In genomic region chr2:156901373-156902031, GRCh38 we compare ENCODE assay signal across 1 cellular context.
TF ChIP-seq lines count a peak whose summit lies in the region.

No MANE protein-coding gene starts in this region.

TF ChIP-seq in HepG2, 621 proteins besides CTCF, POLR2A, EP300 and RAD21 (continued from another document):
- TF ChIP-seq, protein P1, sequence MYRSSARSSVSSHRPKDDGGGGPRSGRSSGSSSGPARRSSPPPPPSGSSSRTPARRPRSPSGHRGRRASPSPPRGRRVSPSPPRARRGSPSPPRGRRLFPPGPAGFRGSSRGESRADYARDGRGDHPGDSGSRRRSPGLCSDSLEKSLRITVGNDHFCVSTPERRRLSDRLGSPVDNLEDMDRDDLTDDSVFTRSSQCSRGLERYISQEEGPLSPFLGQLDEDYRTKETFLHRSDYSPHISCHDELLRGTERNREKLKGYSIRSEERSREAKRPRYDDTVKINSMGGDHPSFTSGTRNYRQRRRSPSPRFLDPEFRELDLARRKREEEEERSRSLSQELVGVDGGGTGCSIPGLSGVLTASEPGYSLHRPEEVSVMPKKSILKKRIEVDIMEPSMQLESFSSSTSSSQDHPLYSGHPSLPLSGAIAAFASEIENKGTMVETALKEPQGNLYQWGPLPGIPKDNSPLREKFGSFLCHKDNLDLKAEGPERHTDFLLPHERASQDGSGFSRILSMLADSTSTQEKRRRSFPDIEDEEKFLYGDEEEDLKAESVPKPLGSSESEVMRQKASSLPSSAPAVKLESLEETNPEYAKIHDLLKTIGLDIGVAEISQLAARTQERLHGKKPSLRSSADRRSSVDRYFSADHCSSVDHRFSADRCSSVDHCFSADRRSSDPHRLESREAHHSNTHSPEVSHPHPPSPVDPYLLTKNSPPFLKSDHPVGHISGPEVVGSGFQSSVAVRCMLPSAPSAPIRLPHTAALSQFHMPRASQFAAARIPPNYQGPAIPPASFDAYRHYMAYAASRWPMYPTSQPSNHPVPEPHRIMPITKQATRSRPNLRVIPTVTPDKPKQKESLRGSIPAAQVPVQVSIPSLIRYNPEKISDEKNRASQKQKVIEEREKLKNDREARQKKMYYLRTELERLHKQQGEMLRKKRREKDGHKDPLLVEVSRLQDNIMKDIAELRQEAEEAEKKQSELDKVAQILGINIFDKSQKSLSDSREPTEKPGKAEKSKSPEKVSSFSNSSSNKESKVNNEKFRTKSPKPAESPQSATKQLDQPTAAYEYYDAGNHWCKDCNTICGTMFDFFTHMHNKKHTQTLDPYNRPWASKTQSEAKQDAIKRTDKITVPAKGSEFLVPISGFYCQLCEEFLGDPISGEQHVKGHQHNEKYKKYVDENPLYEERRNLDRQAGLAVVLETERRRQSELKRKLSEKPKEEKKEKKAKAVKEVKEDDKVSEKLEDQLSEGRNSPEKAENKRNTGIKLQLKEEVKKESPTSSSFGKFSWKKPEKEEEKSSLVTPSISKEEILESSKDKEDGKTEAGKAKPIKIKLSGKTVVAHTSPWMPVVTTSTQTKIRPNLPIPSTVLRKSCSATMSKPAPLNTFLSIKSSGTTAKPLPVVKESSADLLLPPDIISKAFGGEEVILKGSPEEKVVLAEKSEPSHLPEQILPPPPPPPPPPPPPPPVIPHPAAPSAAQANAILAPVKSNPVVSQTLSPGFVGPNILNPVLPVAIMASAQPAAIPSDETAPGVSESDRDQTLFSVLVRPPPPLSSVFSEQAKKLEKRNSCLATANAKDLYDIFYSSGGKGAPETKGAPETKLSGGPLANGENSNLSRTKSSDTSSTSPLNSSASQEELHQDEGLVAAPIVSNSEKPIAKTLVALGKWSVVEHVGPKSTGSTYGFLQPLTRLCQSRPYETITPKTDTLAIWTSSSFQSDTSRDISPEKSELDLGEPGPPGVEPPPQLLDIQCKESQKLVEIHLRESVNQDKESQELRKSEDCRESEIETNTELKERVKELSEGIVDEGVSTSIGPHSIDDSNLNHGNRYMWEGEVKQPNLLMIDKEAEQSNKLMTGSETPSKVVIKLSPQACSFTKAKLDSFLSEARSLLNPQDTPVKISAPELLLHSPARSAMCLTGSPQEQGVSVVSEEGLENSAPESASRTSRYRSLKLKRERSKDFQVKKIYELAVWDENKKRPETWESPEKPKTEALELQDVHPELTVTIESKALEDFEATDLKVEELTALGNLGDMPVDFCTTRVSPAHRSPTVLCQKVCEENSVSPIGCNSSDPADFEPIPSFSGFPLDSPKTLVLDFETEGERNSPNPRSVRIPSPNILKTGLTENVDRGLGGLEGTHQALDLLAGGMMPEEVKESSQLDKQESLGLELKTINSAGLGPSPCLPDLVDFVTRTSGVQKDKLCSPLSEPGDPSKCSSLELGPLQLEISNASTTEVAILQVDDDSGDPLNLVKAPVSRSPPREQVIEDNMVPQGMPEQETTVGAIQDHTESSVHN (CRISPR knock-in tag; IDR thresholded peaks at IDR 0.05): no peak
- TF ChIP-seq, protein P2, sequence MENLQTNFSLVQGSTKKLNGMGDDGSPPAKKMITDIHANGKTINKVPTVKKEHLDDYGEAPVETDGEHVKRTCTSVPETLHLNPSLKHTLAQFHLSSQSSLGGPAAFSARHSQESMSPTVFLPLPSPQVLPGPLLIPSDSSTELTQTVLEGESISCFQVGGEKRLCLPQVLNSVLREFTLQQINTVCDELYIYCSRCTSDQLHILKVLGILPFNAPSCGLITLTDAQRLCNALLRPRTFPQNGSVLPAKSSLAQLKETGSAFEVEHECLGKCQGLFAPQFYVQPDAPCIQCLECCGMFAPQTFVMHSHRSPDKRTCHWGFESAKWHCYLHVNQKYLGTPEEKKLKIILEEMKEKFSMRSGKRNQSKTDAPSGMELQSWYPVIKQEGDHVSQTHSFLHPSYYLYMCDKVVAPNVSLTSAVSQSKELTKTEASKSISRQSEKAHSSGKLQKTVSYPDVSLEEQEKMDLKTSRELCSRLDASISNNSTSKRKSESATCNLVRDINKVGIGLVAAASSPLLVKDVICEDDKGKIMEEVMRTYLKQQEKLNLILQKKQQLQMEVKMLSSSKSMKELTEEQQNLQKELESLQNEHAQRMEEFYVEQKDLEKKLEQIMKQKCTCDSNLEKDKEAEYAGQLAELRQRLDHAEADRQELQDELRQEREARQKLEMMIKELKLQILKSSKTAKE (CRISPR knock-in tag; IDR thresholded peaks at IDR 0.05; ENCODE audit: borderline replicate concordance): no peak
- TF ChIP-seq ZNF773 (CRISPR knock-in tag; IDR thresholded peaks at IDR 0.05; ENCODE audit: borderline replicate concordance): no peak
- TF ChIP-seq BORCS8-MEF2B (CRISPR knock-in tag; IDR thresholded peaks at IDR 0.05): no peak
- no peak for TF ChIP-seq ZHX2 (IDR thresholded peaks at IDR 0.05; ENCODE audit: low read depth)
- no peak for TF ChIP-seq ZHX2 (CRISPR knock-in tag; IDR thresholded peaks at IDR 0.05; ENCODE audit: borderline replicate concordance)
- TF ChIP-seq SMAD9 (CRISPR knock-in tag; IDR thresholded peaks at IDR 0.05): no peak
- TF ChIP-seq ZNF33B (CRISPR knock-in tag; IDR thresholded peaks at IDR 0.05): no peak
- TF ChIP-seq HNRNPUL1 (IDR thresholded peaks at IDR 0.05; ENCODE audit: low read depth, low read length): no peak
